Comparison of ENCODE assay signal across 8 cellular contexts in the genomic region with DNA sequence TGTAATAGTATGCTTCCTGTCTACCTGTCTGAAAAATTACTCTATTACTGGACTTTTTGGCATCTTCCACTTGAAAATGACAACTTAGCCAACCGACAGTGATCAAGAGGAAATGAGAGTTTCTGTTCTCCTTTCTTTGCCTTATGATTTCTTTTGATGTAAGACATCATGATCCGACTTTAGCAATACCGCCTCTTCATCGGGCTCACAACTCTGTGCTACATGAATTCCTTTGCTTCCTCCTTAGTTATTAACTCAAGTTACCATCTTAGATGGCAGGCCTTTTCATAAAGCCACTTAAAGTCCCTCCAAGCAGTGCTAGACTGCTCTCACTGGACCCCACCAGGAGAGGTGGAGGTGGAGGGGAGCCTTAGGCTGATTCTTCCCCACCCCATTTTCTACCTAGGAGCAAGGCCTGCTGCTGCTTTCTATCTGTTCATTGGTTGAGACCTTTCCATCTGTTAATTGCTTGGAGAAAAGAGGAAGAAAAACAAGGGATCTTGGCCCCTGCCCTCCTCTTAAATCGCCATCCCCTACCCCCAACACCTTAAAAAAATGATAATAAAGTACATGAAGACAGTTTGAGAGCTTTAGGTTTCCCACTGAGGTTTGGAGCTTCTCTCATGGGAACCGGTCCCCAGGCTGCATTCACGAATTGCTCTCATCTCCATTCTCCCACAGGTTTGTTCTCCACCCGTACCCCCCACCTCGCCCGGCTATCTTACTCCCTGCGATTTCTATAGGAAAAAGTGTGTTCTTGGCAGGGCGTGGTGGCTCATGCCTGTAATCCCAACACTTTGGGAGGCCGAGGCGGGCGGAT. TPM values are rescaled to one million over a fixed set of nuclear protein-coding genes. Genes with fewer than 3 reads are reported as not detected.
DNase-seq lines count a peak whose midpoint lies in the region; ATAC-seq and TF ChIP-seq lines count a peak whose summit lies in the region.

No MANE protein-coding gene starts in this region.

- no peak overlapping the region for H3K27ac Mint-ChIP-seq in osteocyte (ENCODE audit: unreplicated experiment)

- no peak overlapping the region for H3K4me3 Mint-ChIP-seq in osteocyte (ENCODE audit: unreplicated experiment)

- H3K36me3 Mint-ChIP-seq in osteocyte (ENCODE audit: unreplicated experiment): no peaks in the 10 kb centered on the region

- H3K9me3 Mint-ChIP-seq in osteocyte (ENCODE audit: unreplicated experiment): no peaks in the 10 kb centered on the region

- TF ChIP-seq CTCF in osteocyte (IDR thresholded peaks at IDR 0.05): no peak

- H3K27me3 Mint-ChIP-seq in osteocyte (ENCODE audit: unreplicated experiment): no peaks in the 10 kb centered on the region

- peak; percentile 78 for ATAC-seq in GM18511 (IDR thresholded peaks at IDR 0.05; ENCODE audit: unreplicated experiment)
- peak; percentile 62 for ATAC-seq in GM21825 (IDR thresholded peaks at IDR 0.05; ENCODE audit: unreplicated experiment)

- DNase-seq in NAMALWA (ENCODE audit: low spot score): peak; percentile 89
- peak; percentile 13 for DNase-seq in islet precursor cell
- DNase-seq in NCI-H146 (lab: John Stamatoyannopoulos, UW): no peak
- DNase-seq in GM19238 (ENCODE audit: insufficient read length, low spot score): no peak
- DNase-seq in osteocyte (ENCODE audit: extremely low spot score, unreplicated experiment): no peak
- no peak for DNase-seq in stimulated activated CD8-positive, alpha-beta memory T cell treated with anti-CD3 and anti-CD28 coated beads, Interleukin-4, amount 100 ng/mL, for 48 hours

- peaks cover 9% of the 10 kb centered on the region for H3K4me1 Mint-ChIP-seq in osteocyte (ENCODE audit: unreplicated experiment)

RNA-seq across cellular contexts. Expression of a gene that starts 21.6 kb away (rescaled TPM):
- total RNA-seq in osteocyte: 32.1 and 32.6 TPM in 2 replicates

RNA-seq across cellular contexts. Expression of a gene that starts 55.8 kb away (rescaled TPM):
- total RNA-seq in osteocyte: 13.1 and 13.4 TPM in 2 replicates

Comparison
In these comparisons a context has a peak if more than half of its experiments do, and no peak if none do; other contexts are left out.
1. DNase-seq: peak in NAMALWA (single experiment) and islet precursor cell (single experiment); none in NCI-H146 (single experiment), GM19238 (single experiment), osteocyte (single experiment) and stimulated activated CD8-positive, alpha-beta memory T cell treated with anti-CD3 and anti-CD28 coated beads, Interleukin-4, amount 100 ng/mL, for 48 hours (single experiment).